In genomic region chrX:41238543-41238942, GRCh38 we compare ENCODE assay signal across 10 cellular contexts.
A peak's percentile ranks its signal among the peaks of the same experiment; 100 is the strongest.
DNase-seq lines count a peak whose midpoint lies in the region; ATAC-seq and TF ChIP-seq lines count a peak whose summit lies in the region.
"Had no signal": no experiment of that assay in that cellular context is flagged by ENCODE, and none has a peak within 500 bp of the region (broad histone marks: within the 10 kb centered on the region; RNA-seq: fewer than 3 reads in every experiment).

No MANE protein-coding gene starts in this region.

- no peak overlapping the region for H3K27ac ChIP-seq in gastroesophageal sphincter

- 0 to 29% methylated on average over 1 of the region's 1 CpG for WGBS in gastroesophageal sphincter (ENCODE audit: low coverage in 1 of 2), 2 donors

- no peaks in the 10 kb centered on the region for H3K36me3 ChIP-seq in gastroesophageal sphincter

- ATAC-seq in gastroesophageal sphincter = no peak

- no peak for TF ChIP-seq CTCF in gastroesophageal sphincter (IDR thresholded peaks at IDR 0.05)

- H3K36me3 Mint-ChIP-seq in dendritic cell treated with granulocyte-macrophage colony-stimulating factor and Interleukin-4, amounts not matched to agents 40 ng/mL and 50 ng/mL, for 4 days (ENCODE audit: low read depth) = peaks cover 6% of the 10 kb centered on the region

- no peaks in the 10 kb centered on the region for H3K9me3 Mint-ChIP-seq in dendritic cell treated with granulocyte-macrophage colony-stimulating factor and Interleukin-4, amounts not matched to agents 40 ng/mL and 50 ng/mL, for 4 days
- H3K9me3 Mint-ChIP-seq: activated CD4-positive, alpha-beta memory T cell treated with anti-CD3 and anti-CD28 coated beads, Interleukin-2, amount 10 ng/mL, durations not matched to agents 7 days and 5 days had no signal

- H3K27ac Mint-ChIP-seq in dendritic cell treated with granulocyte-macrophage colony-stimulating factor and Interleukin-4, amounts not matched to agents 40 ng/mL and 50 ng/mL, for 4 days = peak overlapping the region; percentile 86
- H3K27ac Mint-ChIP-seq: activated CD4-positive, alpha-beta memory T cell treated with anti-CD3 and anti-CD28 coated beads, Interleukin-2, amount 10 ng/mL, durations not matched to agents 7 days and 5 days had no signal

- DNase-seq in GDM1 (lab: John Stamatoyannopoulos, UW) (peak; percentile 65), NOMO-1 treated with DMSO at 0.1 percent for 48 hours (lab: John Stamatoyannopoulos, UW; ENCODE audit: unreplicated experiment) (peak; percentile 52), medulla oblongata (ENCODE audit: extremely low spot score) (peak; percentile 13), C1 segment of cervical spinal cord (lab: John Stamatoyannopoulos, UW) (no peak), DMS79 treated with DMSO at 0.1 percent for 48 hours (lab: John Stamatoyannopoulos, UW) (no peak), SHP77 treated with DMSO at 0.1 percent for 48 hours (lab: John Stamatoyannopoulos, UW) (no peak)
- DNase-seq: activated CD4-positive, alpha-beta memory T cell treated with anti-CD3 and anti-CD28 coated beads, Interleukin-2, amount 10 ng/mL, durations not matched to agents 7 days and 5 days had no signal

- no peaks in the 10 kb centered on the region for H3K4me1 ChIP-seq in gastroesophageal sphincter

- TF ChIP-seq POLR2A in gastroesophageal sphincter (IDR thresholded peaks at IDR 0.05) = no peak

- H3K4me1 Mint-ChIP-seq in dendritic cell treated with granulocyte-macrophage colony-stimulating factor and Interleukin-4, amounts not matched to agents 40 ng/mL and 50 ng/mL, for 4 days (ENCODE audit: low read depth) = peaks cover 5% of the 10 kb centered on the region
- H3K4me1 Mint-ChIP-seq: brain had no signal

- H3K27me3 Mint-ChIP-seq in dendritic cell treated with granulocyte-macrophage colony-stimulating factor and Interleukin-4, amounts not matched to agents 40 ng/mL and 50 ng/mL, for 4 days = no peaks in the 10 kb centered on the region
- H3K27me3 Mint-ChIP-seq: activated CD4-positive, alpha-beta memory T cell treated with anti-CD3 and anti-CD28 coated beads, Interleukin-2, amount 10 ng/mL, durations not matched to agents 7 days and 5 days; brain had no signal

- no peaks in the 10 kb centered on the region for H3K27me3 ChIP-seq in gastroesophageal sphincter

- intact Hi-C loops in dendritic cell treated with granulocyte-macrophage colony-stimulating factor and Interleukin-4, amounts not matched to agents 40 ng/mL and 50 ng/mL, for 4 days (cut with micrococcal nuclease) = no loop called here

- no peak overlapping the region for H3K4me3 ChIP-seq in gastroesophageal sphincter

- H3K4me3 Mint-ChIP-seq in dendritic cell treated with granulocyte-macrophage colony-stimulating factor and Interleukin-4, amounts not matched to agents 40 ng/mL and 50 ng/mL, for 4 days = no peak overlapping the region
- H3K4me3 Mint-ChIP-seq: activated CD4-positive, alpha-beta memory T cell treated with anti-CD3 and anti-CD28 coated beads, Interleukin-2, amount 10 ng/mL, durations not matched to agents 7 days and 5 days; brain had no signal

- H3K9me3 ChIP-seq in gastroesophageal sphincter = no peaks in the 10 kb centered on the region

- no peak for TF ChIP-seq EP300 in gastroesophageal sphincter (IDR thresholded peaks at IDR 0.05)

Comparison
In these comparisons a context has a peak if more than half of its experiments do, and no peak if none do; other contexts are left out.
1. DNase-seq: peak in GDM1 (single experiment), NOMO-1 treated with DMSO at 0.1 percent for 48 hours (single experiment) and medulla oblongata (single experiment); none in C1 segment of cervical spinal cord (0 of 14), DMS79 treated with DMSO at 0.1 percent for 48 hours (single experiment) and SHP77 treated with DMSO at 0.1 percent for 48 hours (single experiment).